9 cellular contexts compared by ENCODE assay signal in the genomic region with DNA sequence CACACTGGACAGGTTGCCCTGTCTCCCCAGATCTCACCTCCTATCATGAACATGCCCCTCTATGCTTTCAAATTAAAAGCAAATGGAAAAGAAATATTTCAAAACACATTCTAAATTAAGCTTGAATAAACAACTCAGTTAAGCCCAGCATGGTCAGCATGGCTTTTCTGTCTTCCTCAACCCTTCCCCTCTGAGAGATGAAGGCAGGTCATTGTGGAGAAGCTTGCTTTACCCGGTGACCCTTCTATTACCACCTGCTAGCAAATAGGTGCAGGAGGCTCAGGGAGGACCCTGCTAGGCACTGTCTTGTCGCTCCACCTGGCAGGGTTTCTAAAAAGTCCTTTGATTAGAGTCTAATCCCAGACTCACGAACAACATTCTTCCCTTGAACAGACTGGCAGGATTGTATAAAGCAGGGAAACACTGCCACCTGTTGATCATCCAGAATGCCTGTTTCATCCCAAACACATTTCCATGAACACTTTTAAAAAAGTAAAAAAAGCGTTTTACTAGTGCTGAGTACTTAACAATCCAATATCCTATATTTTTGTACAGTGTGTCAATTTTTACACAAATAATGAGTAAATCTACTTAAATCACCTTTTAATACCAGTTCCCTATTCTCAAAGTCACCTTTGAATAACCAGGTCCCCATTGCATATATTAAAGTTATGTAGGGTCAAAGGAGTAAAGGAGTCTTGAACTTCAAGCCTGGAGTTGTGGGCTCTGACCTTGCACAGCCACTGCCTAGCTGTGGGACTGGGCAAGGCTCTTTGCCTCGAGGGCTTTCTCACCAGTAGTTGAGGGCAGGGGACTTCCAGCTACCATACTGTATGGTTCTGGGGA.
DNase-seq lines count a peak whose midpoint lies in the region; ATAC-seq and TF ChIP-seq lines count a peak whose summit lies in the region.
"Had no signal": no experiment of that assay in that cellular context is flagged by ENCODE, and none has a peak within 500 bp of the region (broad histone marks: within the 10 kb centered on the region; RNA-seq: fewer than 3 reads in every experiment).

No MANE protein-coding gene starts in this region.

- TF ChIP-seq RAD21 in Ishikawa (IDR thresholded peaks at IDR 0.05; ENCODE audit: low read depth) (peak; percentile 82), neural cell (conservative IDR thresholded peaks at IDR 0.05) (peak; percentile 67)

- no peaks in the 10 kb centered on the region for H4K20me1 ChIP-seq in fibroblast of lung (ENCODE audit: control insufficient read depth, extremely low read depth, insufficient read depth, low read length)
- H4K20me1 ChIP-seq in neural cell (ENCODE audit: insufficient read depth) = no peaks in the 10 kb centered on the region

- no peaks in the 10 kb centered on the region for H3K9me2 ChIP-seq in neural cell (ENCODE audit: insufficient read depth, low read length)

- H3K27me3 ChIP-seq in fibroblast of lung (ENCODE audit: control insufficient read depth, insufficient read depth, low read length) = peaks cover 4% of the 10 kb centered on the region
- no peaks in the 10 kb centered on the region for H3K27me3 ChIP-seq in neural cell (ENCODE audit: insufficient read depth, low read depth, low read length)

- no peaks in the 10 kb centered on the region for H3K4me1 ChIP-seq in fibroblast of lung (ENCODE audit: control insufficient read depth, extremely low read depth, insufficient read depth, low read length)

- no peak for TF ChIP-seq EP300 in Ishikawa (IDR thresholded peaks at IDR 0.05; ENCODE audit: borderline replicate concordance)
- TF ChIP-seq EP300 in neural cell (conservative IDR thresholded peaks at IDR 0.05; ENCODE audit: poor library complexity, severe bottlenecking) = no peak

- H3K36me3 ChIP-seq in fibroblast of lung (ENCODE audit: control insufficient read depth, insufficient read depth, low read length) (no peaks in the 10 kb centered on the region), neural cell (ENCODE audit: insufficient read depth, low read length) (no peaks in the 10 kb centered on the region)

- no peak overlapping the region for H2AFZ ChIP-seq in fibroblast of lung (ENCODE audit: low read length)
- H2AFZ ChIP-seq in neural cell (ENCODE audit: low read depth, low read length) = no peak overlapping the region

- H3K79me2 ChIP-seq in fibroblast of lung (ENCODE audit: control insufficient read depth, insufficient read depth, low read length) (no peaks in the 10 kb centered on the region), neural cell (replicated peaks; ENCODE audit: insufficient read depth, low read length) (no peaks in the 10 kb centered on the region)

- H3K9me3 ChIP-seq in fibroblast of lung (ENCODE audit: control insufficient read depth, insufficient read depth, low read depth, low read length) (no peaks in the 10 kb centered on the region), neural cell (ENCODE audit: low read length) (no peaks in the 10 kb centered on the region)

- H3F3A ChIP-seq in neural cell (ENCODE audit: insufficient read depth, low read length, poor library complexity, severe bottlenecking) = no peaks in the 10 kb centered on the region

- no peak overlapping the region for H3K4me3 ChIP-seq in fibroblast of lung (replicated peaks in 1 of 4; ENCODE audit: control extremely low read depth in 1 of 4, insufficient read depth in 1 of 4, low read depth in 3 of 4, low read length in 4 of 4)
- H3K4me3 ChIP-seq in neural cell (ENCODE audit: low read length) = no peak overlapping the region

- TF ChIP-seq CTCF in fibroblast of lung (conservative IDR thresholded peaks at IDR 0.05 in 1 of 2, IDR thresholded peaks at IDR 0.05 in 1 of 2; ENCODE audit: low read depth in 1 of 2, low read length in 2 of 2) (peak; percentile 70 to 85), neural cell (IDR thresholded peaks at IDR 0.05; ENCODE audit: poor library complexity, severe bottlenecking) (peak; percentile 61)

- H3K4me2 ChIP-seq in fibroblast of lung (ENCODE audit: extremely low read depth, insufficient read depth, low read length) (no peak overlapping the region), neural cell (ENCODE audit: low read length) (no peak overlapping the region)

- no peak for ATAC-seq in stimulated activated naive CD8-positive, alpha-beta T cell treated with anti-CD3 and anti-CD28 coated beads, Interleukin-15, Interleukin-2, amounts not matched to agents 100 U/mL and 50 U/mL, for 24 hours
- no peak for ATAC-seq in GM18870 (IDR thresholded peaks at IDR 0.05; ENCODE audit: unreplicated experiment)
- ATAC-seq in GM21825 (IDR thresholded peaks at IDR 0.05; ENCODE audit: unreplicated experiment) = no peak

- H3K27ac ChIP-seq in fibroblast of lung (ENCODE audit: insufficient read depth, low read length) (no peak overlapping the region), neural cell (ENCODE audit: low read length) (no peak overlapping the region)

- H3K9ac ChIP-seq in fibroblast of lung (ENCODE audit: insufficient read depth, low read length) (no peak overlapping the region), neural cell (ENCODE audit: low read length) (no peak overlapping the region)

- DNase-seq in DMS53 (lab: John Stamatoyannopoulos, UW) = peak; percentile 66
- DNase-seq in RPMI7951 (ENCODE audit: low read depth) = peak; percentile 51
- peak; percentile 50 to 69 for DNase-seq in fibroblast of lung (ENCODE audit: low read depth in 2 of 2)
- DNase-seq in stimulated activated naive CD8-positive, alpha-beta T cell treated with anti-CD3 and anti-CD28 coated beads, Interleukin-15, Interleukin-2, amounts not matched to agents 100 U/mL and 50 U/mL, for 24 hours = no peak
- DNase-seq: T-cell had no signal

TF ChIP-seq in Ishikawa, 13 proteins besides CTCF, POLR2A, EP300 and RAD21 (continues in another document):
- TF ChIP-seq TEAD4 (IDR thresholded peaks at IDR 0.05) (no peak), CEBPB (IDR thresholded peaks at IDR 0.05) (no peak), TCF12 (IDR thresholded peaks at IDR 0.05; ENCODE audit: low read depth) (no peak), FOXM1 (IDR thresholded peaks at IDR 0.05; ENCODE audit: borderline replicate concordance, low read depth) (no peak), EGR1 (IDR thresholded peaks at IDR 0.05) (no peak), NFIC (IDR thresholded peaks at IDR 0.05) (no peak), CREB1 (IDR thresholded peaks at IDR 0.05; ENCODE audit: low read depth) (no peak), ZBTB7A (IDR thresholded peaks at IDR 0.05; ENCODE audit: low read depth) (no peak), YY1 (IDR thresholded peaks at IDR 0.05; ENCODE audit: low read depth) (no peak)
- TF ChIP-seq, protein P1, sequence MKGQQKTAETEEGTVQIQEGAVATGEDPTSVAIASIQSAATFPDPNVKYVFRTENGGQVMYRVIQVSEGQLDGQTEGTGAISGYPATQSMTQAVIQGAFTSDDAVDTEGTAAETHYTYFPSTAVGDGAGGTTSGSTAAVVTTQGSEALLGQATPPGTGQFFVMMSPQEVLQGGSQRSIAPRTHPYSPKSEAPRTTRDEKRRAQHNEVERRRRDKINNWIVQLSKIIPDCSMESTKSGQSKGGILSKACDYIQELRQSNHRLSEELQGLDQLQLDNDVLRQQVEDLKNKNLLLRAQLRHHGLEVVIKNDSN (IDR thresholded peaks at IDR 0.05) = no peak

TF ChIP-seq in neural cell, 6 proteins besides CTCF, POLR2A, EP300 and RAD21:
- TF ChIP-seq SMC3 (conservative IDR thresholded peaks at IDR 0.05; ENCODE audit: poor library complexity) (peak; percentile 68), TAF1 (IDR thresholded peaks at IDR 0.05; ENCODE audit: low read depth) (no peak)
